In genomic region chr5:72510610-72511121, GRCh38 we compare ENCODE assay signal across 9 cellular contexts. TPM values are rescaled to one million over a fixed set of nuclear protein-coding genes. Genes with fewer than 3 reads are reported as not detected.
A peak's percentile ranks its signal among the peaks of the same experiment; 100 is the strongest.
DNase-seq lines count a peak whose midpoint lies in the region; ATAC-seq, FAIRE-seq and TF ChIP-seq lines count a peak whose summit lies in the region.
"Had no signal": no experiment of that assay in that cellular context is flagged by ENCODE, and none has a peak within 500 bp of the region (broad histone marks: within the 10 kb centered on the region; RNA-seq: fewer than 3 reads in every experiment).

No MANE protein-coding gene starts in this region.

- no peaks in the 10 kb centered on the region for H3K79me2 ChIP-seq in GM12878 (ENCODE audit: control insufficient read depth, insufficient read depth, low read length)

- no peaks in the 10 kb centered on the region for H3K27me3 ChIP-seq in GM12878 (replicated peaks in 1 of 2; ENCODE audit: control insufficient read depth in 2 of 2, insufficient read depth in 2 of 2, low read length in 1 of 2)

- no TSS peak for BruUV-seq in GM12878 (replicated peaks; lab: Mats Ljungman, UMichigan)

- no peaks in the 10 kb centered on the region for H3K9me3 Mint-ChIP-seq in mesothelial cell of epicardium

- no peak for ATAC-seq in GM12878

- SMC1A ChIA-PET in GM12878 (lab: Charles Lee; ENCODE audit: uncharacterized antibody, unreplicated experiment), result interaction anchor here (0.9 to 7.2 kb wide), 2 partner anchors 13 to 44 kb away, joined by 3 to 55 read pairs; no protein-coding TSS in a partner anchor

- peak; percentile 87 for DNase-seq in LHCN-M2 (ENCODE audit: low read depth)
- no peak for DNase-seq in GM12878 (ENCODE audit: low read depth, low spot score)
- peak; percentile 18 for DNase-seq in hepatic stellate cell (ENCODE audit: low spot score)
- peak in 15 of 49 donors; percentile 2 to 54 (median 19) for DNase-seq in substantia nigra (lab: John Stamatoyannopoulos, UW)
- no peak for DNase-seq in NCI-H524 treated with DMSO at 0.1 percent for 48 hours (lab: John Stamatoyannopoulos, UW)
- no peak for DNase-seq in iPS-NIHi11 (ENCODE audit: low spot score)
- DNase-seq in NCI-H2171 treated with DMSO at 0.1 percent for 48 hours (lab: John Stamatoyannopoulos, UW), result no peak
- DNase-seq in mesothelial cell of epicardium (ENCODE audit: low spot score in 2 of 2, unreplicated experiment in 2 of 2), result no peak
- DNase-seq: activated effector memory CD4-positive, alpha-beta T cell treated with Interleukin-2 at 50 U/mL for 16 hours had no signal

- H3K36me3 Mint-ChIP-seq in mesothelial cell of epicardium, result no peaks in the 10 kb centered on the region

- no peaks in the 10 kb centered on the region for H3K36me3 ChIP-seq in GM12878 (ENCODE audit: control insufficient read depth in 2 of 2, insufficient read depth in 2 of 2, low read length in 1 of 2)

- H3K4me2 ChIP-seq in GM12878 (ENCODE audit: control insufficient read depth, insufficient read depth), result peak overlapping the region; percentile 1; the same call in 1 of the 2 replicates

- CTCF ChIA-PET in GM12878 (lab: Yijun Ruan, JAX), result interaction anchor here (1.9 to 3.0 kb wide), 2 partner anchors 13 to 145 kb away, joined by 4 to 13 read pairs; no protein-coding TSS in a partner anchor

- no peak for TF ChIP-seq RAD21 in GM12878 (IDR thresholded peaks at IDR 0.05; ENCODE audit: insufficient read depth, low read depth, low read length)

- no peak for TF ChIP-seq CTCF in GM12878 (IDR thresholded peaks at IDR 0.05 in 2 of 3, conservative IDR thresholded peaks at IDR 0.05 in 1 of 3; ENCODE audit: control insufficient read depth in 2 of 3, extremely low read depth in 1 of 3, insufficient read depth in 1 of 3, low read depth in 3 of 3, low read length in 3 of 3)
- TF ChIP-seq CTCF in mesothelial cell of epicardium (IDR thresholded peaks at IDR 0.05; ENCODE audit: unreplicated experiment), result no peak

- H3K9ac ChIP-seq in GM12878 (ENCODE audit: control insufficient read depth, insufficient read depth, low read length), result no peak overlapping the region

- no peaks in the 10 kb centered on the region for H3K9me3 ChIP-seq in GM12878 (replicated peaks; ENCODE audit: control insufficient read depth, insufficient read depth, low read length)

- FAIRE-seq in GM12878 (lab: Jason Lieb, UNC), result no peak

- RAD21 ChIA-PET in GM12878 (lab: Charles Lee; ENCODE audit: unreplicated experiment), result no interaction called here

- TF ChIP-seq EP300 in GM12878 (IDR thresholded peaks at IDR 0.05; ENCODE audit: borderline replicate concordance in 1 of 2, control insufficient read depth in 1 of 2, low read depth in 2 of 2, low read length in 2 of 2), result no peak

- H2AFZ ChIP-seq in GM12878 (ENCODE audit: control insufficient read depth, low read depth, low read length), result no peak overlapping the region; the same call in 1 of the 2 replicates

- POLR2A ChIA-PET in GM12878 (lab: Charles Lee), result no interaction called here

- no peaks in the 10 kb centered on the region for H3K27me3 Mint-ChIP-seq in mesothelial cell of epicardium (ENCODE audit: low read depth)

- H3K4me1 ChIP-seq in GM12878 (ENCODE audit: control insufficient read depth, insufficient read depth, low read length), result peaks cover 45% of the 10 kb centered on the region

- H3K27ac ChIP-seq in GM12878 (ENCODE audit: control insufficient read depth, insufficient read depth) (peak overlapping the region; percentile 33), substantia nigra (ENCODE audit: low read depth, low read length, poor library complexity, severe bottlenecking) (peak overlapping the region; percentile 19)

- no peak overlapping the region for H3K4me3 ChIP-seq in GM12878

- TF ChIP-seq POLR2A in GM12878 (IDR thresholded peaks at IDR 0.05; ENCODE audit: low read depth, low read length), result no peak

- peaks cover 33% of the 10 kb centered on the region for H3K4me1 Mint-ChIP-seq in mesothelial cell of epicardium

- WGBS in GM12878 (ENCODE audit: insufficient coverage, insufficient replicate concordance, low lambda C conversion rate, missing lambda C conversion rate), result 32% methylated on average over 6 of the region's 6 CpGs

- no peaks in the 10 kb centered on the region for H4K20me1 ChIP-seq in GM12878 (ENCODE audit: control insufficient read depth, insufficient read depth)

- intact Hi-C loops in GM12878 (cut with micrococcal nuclease; ENCODE audit: unreplicated experiment), result no loop called here

- H3K27ac Mint-ChIP-seq in mesothelial cell of epicardium, result no peak overlapping the region

- no peak overlapping the region for H3K4me3 Mint-ChIP-seq in mesothelial cell of epicardium

- in situ Hi-C loops in GM12878 (cut with MboI), result loop anchor here (10.0 kb wide), 1 partner anchor 136 kb away; no protein-coding TSS in a partner anchor

TF ChIP-seq in GM12878, 131 proteins besides CTCF, POLR2A, EP300 and RAD21 (continues in another document):
- TF ChIP-seq HDGF (IDR thresholded peaks at IDR 0.05) (no peak), GATAD2B (conservative IDR thresholded peaks at IDR 0.05; ENCODE audit: low read depth) (no peak), ZBTB4 (CRISPR knock-in tag; IDR thresholded peaks at IDR 0.05) (no peak), CBFB (IDR thresholded peaks at IDR 0.05; ENCODE audit: low read depth) (no peak), YBX1 (IDR thresholded peaks at IDR 0.05) (no peak)
- TF ChIP-seq, protein P1, sequence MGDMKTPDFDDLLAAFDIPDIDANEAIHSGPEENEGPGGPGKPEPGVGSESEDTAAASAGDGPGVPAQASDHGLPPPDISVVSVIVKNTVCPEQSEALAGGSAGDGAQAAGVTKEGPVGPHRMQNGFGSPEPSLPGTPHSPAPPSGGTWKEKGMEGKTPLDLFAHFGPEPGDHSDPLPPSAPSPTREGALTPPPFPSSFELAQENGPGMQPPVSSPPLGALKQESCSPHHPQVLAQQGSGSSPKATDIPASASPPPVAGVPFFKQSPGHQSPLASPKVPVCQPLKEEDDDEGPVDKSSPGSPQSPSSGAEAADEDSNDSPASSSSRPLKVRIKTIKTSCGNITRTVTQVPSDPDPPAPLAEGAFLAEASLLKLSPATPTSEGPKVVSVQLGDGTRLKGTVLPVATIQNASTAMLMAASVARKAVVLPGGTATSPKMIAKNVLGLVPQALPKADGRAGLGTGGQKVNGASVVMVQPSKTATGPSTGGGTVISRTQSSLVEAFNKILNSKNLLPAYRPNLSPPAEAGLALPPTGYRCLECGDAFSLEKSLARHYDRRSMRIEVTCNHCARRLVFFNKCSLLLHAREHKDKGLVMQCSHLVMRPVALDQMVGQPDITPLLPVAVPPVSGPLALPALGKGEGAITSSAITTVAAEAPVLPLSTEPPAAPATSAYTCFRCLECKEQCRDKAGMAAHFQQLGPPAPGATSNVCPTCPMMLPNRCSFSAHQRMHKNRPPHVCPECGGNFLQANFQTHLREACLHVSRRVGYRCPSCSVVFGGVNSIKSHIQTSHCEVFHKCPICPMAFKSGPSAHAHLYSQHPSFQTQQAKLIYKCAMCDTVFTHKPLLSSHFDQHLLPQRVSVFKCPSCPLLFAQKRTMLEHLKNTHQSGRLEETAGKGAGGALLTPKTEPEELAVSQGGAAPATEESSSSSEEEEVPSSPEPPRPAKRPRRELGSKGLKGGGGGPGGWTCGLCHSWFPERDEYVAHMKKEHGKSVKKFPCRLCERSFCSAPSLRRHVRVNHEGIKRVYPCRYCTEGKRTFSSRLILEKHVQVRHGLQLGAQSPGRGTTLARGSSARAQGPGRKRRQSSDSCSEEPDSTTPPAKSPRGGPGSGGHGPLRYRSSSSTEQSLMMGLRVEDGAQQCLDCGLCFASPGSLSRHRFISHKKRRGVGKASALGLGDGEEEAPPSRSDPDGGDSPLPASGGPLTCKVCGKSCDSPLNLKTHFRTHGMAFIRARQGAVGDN (IDR thresholded peaks at IDR 0.05), result no peak

RNA-seq across cellular contexts. Expression of gene ZNF366, which starts 3.5 kb away (rescaled TPM):
- total RNA-seq in LHCN-M2 (2014; rRNA removed), result 0.23 TPM in 1 of 2 replicates, not detected in the other
- 0.18 TPM for polyA plus RNA-seq in LHCN-M2 (2012)
- not detected in 2 replicates for total RNA-seq in GM12878 (2013; cell fraction: nucleolus; rRNA removed)
- 0.06 TPM in 1 of 2 replicates, not detected in the other for total RNA-seq in GM12878 (2014; rRNA removed)
- 0.05 TPM in 1 of 2 replicates, not detected in the other for total RNA-seq in GM12878 (2014; rRNA removed; fragmentation: Illumina TruSeq; extraction: Trizol)
- total RNA-seq in GM12878 (2021), result 0.18 TPM in 1 of 2 replicates, not detected in the other
- not detected for polyA plus RNA-seq in GM12878 (2011; ENCODE audit: low read depth)
- polyA plus RNA-seq in GM12878 (2011; rRNA removed), result not detected in 2 replicates
- polyA plus RNA-seq in GM12878 (2011; cell fraction: cytosol; rRNA removed), result not detected in 2 replicates
- polyA plus RNA-seq in GM12878 (2011; cell fraction: nucleus; rRNA removed), result not detected in 2 replicates
- 0.04 and 0.08 TPM in 2 replicates for polyA plus RNA-seq in GM12878 (2012)
- 0.01 and 0.10 TPM in 2 replicates for polyA plus RNA-seq in GM12878 (2014; fragmentation: Illumina TruSeq; extraction: Trizol)
- polyA plus RNA-seq in GM12878 (2014; fragmentation: Nextera tagmentation; extraction: Ambion mirVana), result not detected
- 0.03 TPM in 1 of 2 replicates, not detected in the other for polyA plus RNA-seq in GM12878 (2014; rRNA removed)
- polyA plus RNA-seq in GM12878 (2016; fragmentation: Nextera tagmentation; extraction: Ambion mirVana), result not detected
- not detected in 2 replicates for polyA minus RNA-seq in GM12878 (2011; rRNA and poly(A)+ RNA removed)
- polyA minus RNA-seq in GM12878 (2011; cell fraction: cytosol; rRNA and poly(A)+ RNA removed), result not detected in 2 replicates
- polyA minus RNA-seq in GM12878 (2011; cell fraction: nucleus; rRNA and poly(A)+ RNA removed), result not detected in 2 replicates
- total RNA-seq in mesothelial cell of epicardium, result not detected in 3 replicates

Comparison
In these comparisons a context has a peak if more than half of its experiments do, and no peak if none do; other contexts are left out.
1. DNase-seq: peak in LHCN-M2 (single experiment) and hepatic stellate cell (single experiment); none in GM12878 (single experiment), NCI-H524 treated with DMSO at 0.1 percent for 48 hours (single experiment), iPS-NIHi11 (single experiment), NCI-H2171 treated with DMSO at 0.1 percent for 48 hours (single experiment) and mesothelial cell of epicardium (0 of 2).